In the genomic region with DNA sequence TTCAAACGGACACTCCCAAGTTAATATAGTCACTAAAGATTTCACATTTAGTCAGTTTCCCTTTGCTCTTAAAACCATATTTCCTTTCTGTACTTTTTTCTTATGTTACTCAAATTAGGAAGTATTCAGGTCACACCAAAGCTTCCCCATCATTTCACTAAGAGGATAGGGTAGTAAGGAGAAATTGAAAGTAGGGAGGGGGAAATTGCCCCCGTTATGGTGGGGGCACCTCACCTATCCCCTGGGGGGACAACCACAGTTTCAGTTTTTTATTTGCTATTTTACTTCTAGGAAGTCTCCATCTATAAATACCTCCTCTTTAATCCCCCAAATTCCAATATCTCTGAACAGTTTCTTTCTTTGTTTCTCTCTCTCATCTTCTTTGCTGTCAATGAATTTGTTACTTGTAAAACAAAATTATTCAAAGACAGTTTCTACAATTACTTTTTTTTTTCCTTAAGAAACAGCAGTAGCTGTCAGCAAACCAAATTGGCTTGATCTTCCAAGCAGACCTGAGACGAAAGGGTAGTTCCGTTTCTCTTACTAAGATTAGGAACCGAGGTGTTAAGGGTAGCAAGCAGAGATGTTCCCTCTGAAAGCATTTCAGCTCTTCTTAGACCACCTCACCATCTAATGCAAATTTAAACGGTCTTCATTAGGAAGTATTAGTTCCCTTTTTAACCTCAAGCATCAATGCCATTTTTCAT, we compare ENCODE assay signal across 15 cellular contexts.
DNase-seq lines count a peak whose midpoint lies in the region; ATAC-seq and TF ChIP-seq lines count a peak whose summit lies in the region.
"Had no signal": no experiment of that assay in that cellular context is flagged by ENCODE, and none has a peak within 500 bp of the region (broad histone marks: within the 10 kb centered on the region; RNA-seq: fewer than 3 reads in every experiment).

No MANE protein-coding gene starts in this region.

- H3K9me3 Mint-ChIP-seq in stimulated activated memory B cell treated with anti-CD40 and anti-IgM and Interleukin-4, amounts not matched to agents 10 μg/mL and 1 μg/mL and 100 μg/mL, for 72 hours = no peaks in the 10 kb centered on the region
- H3K9me3 Mint-ChIP-seq in CD14-positive monocyte = peaks cover 0 to 2% (median 0%) of the 10 kb centered on the region in 7 donors
- H3K9me3 Mint-ChIP-seq: activated T-cell treated with anti-CD3 and anti-CD28 coated beads, Interleukin-2, amount 50 U/mL, for 4 hours had no signal

- H3K9me3 ChIP-seq in transverse colon = no peaks in the 10 kb centered on the region

- no peaks in the 10 kb centered on the region for H3K36me3 ChIP-seq in brain microvascular endothelial cell (replicated peaks)
- no peaks in the 10 kb centered on the region for H3K36me3 ChIP-seq in transverse colon

- H3K4me1 Mint-ChIP-seq in stimulated activated memory B cell treated with anti-CD40 and anti-IgM and Interleukin-4, amounts not matched to agents 10 μg/mL and 1 μg/mL and 100 μg/mL, for 72 hours = peaks cover 37% of the 10 kb centered on the region
- H3K4me1 Mint-ChIP-seq in CD14-positive monocyte = peaks cover 20% of the 10 kb centered on the region

- no peaks in the 10 kb centered on the region for H3K4me1 ChIP-seq in transverse colon

- peaks cover 71% of the 10 kb centered on the region for H3K27me3 Mint-ChIP-seq in stimulated activated memory B cell treated with anti-CD40 and anti-IgM and Interleukin-4, amounts not matched to agents 10 μg/mL and 1 μg/mL and 100 μg/mL, for 72 hours
- peaks cover 0 to 3% (median 2%) of the 10 kb centered on the region in 3 donors for H3K27me3 Mint-ChIP-seq in CD14-positive monocyte (ENCODE audit: low read depth in 3 of 3)

- H3K27me3 ChIP-seq in brain microvascular endothelial cell (replicated peaks) (no peaks in the 10 kb centered on the region), transverse colon (no peaks in the 10 kb centered on the region)

- ATAC-seq in activated CD4-positive, CD25-positive, alpha-beta regulatory T cell treated with anti-CD3 and anti-CD28 coated beads, Interleukin-2, amount 50 U/mL, for 24 hours = peak; percentile 36 to 44
- ATAC-seq in GM21528 (IDR thresholded peaks at IDR 0.05; ENCODE audit: low FRiP score, unreplicated experiment) (peak; percentile 85), HG03135 (IDR thresholded peaks at IDR 0.05; ENCODE audit: unreplicated experiment) (peak; percentile 85)
- peak; percentile 95 for ATAC-seq in stimulated activated memory B cell treated with anti-CD40 and anti-IgM and Interleukin-4, amounts not matched to agents 10 μg/mL and 1 μg/mL and 100 μg/mL, for 72 hours
- ATAC-seq: sciatic nerve had no signal

- TF ChIP-seq CTCF in brain microvascular endothelial cell (IDR thresholded peaks at IDR 0.05; ENCODE audit: low read depth, low read length, missing control alignments) (no peak), transverse colon (IDR thresholded peaks at IDR 0.05) (no peak), CD14-positive monocyte (IDR thresholded peaks at IDR 0.05) (no peak)

- H3K4me3 ChIP-seq in brain microvascular endothelial cell (ENCODE audit: low read depth, low read length) = no peak overlapping the region
- no peak overlapping the region for H3K4me3 ChIP-seq in transverse colon
- H3K4me3 ChIP-seq: coronary artery, lung had no signal

- H3K27ac Mint-ChIP-seq in stimulated activated memory B cell treated with anti-CD40 and anti-IgM and Interleukin-4, amounts not matched to agents 10 μg/mL and 1 μg/mL and 100 μg/mL, for 72 hours = peak overlapping the region; percentile 77
- H3K27ac Mint-ChIP-seq in CD14-positive monocyte = no peak overlapping the region

- peak overlapping the region; percentile 32 for H3K4me3 Mint-ChIP-seq in stimulated activated memory B cell treated with anti-CD40 and anti-IgM and Interleukin-4, amounts not matched to agents 10 μg/mL and 1 μg/mL and 100 μg/mL, for 72 hours
- H3K4me3 Mint-ChIP-seq in CD14-positive monocyte = no peak overlapping the region
- H3K4me3 Mint-ChIP-seq: activated T-cell treated with anti-CD3 and anti-CD28 coated beads, Interleukin-2, amount 50 U/mL, for 4 hours had no signal

- in situ Hi-C loops in brain microvascular endothelial cell (cut with HindIII; ENCODE audit: low pct_ligation_motif_present, low sequenced_read_pairs) = no loop called here
- in situ Hi-C loops in transverse colon (cut with MboI; ENCODE audit: low pct_ligation_motif_present in 1 of 4, low pct_unique_long_range_greater_than_20kb in 1 of 4, low sequenced_read_pairs in 3 of 4) = no loop called here

- WGBS in transverse colon (ENCODE audit: low coverage in 1 of 2), 2 donors = 70% methylated on average over 5 to 6 of the region's 6 CpGs

- TF ChIP-seq EP300 in transverse colon (IDR thresholded peaks at IDR 0.05; ENCODE audit: low read depth) = no peak

- no peaks in the 10 kb centered on the region for H3K36me3 Mint-ChIP-seq in stimulated activated memory B cell treated with anti-CD40 and anti-IgM and Interleukin-4, amounts not matched to agents 10 μg/mL and 1 μg/mL and 100 μg/mL, for 72 hours
- H3K36me3 Mint-ChIP-seq in CD14-positive monocyte = no peaks in the 10 kb centered on the region

- TF ChIP-seq POLR2A in transverse colon (IDR thresholded peaks at IDR 0.05) = no peak

- H3K27ac ChIP-seq in brain microvascular endothelial cell (no peak overlapping the region), transverse colon (no peak overlapping the region)
- H3K27ac ChIP-seq: 22Rv1, coronary artery had no signal

- no peak for DNase-seq in activated CD4-positive, CD25-positive, alpha-beta regulatory T cell (lab: John Stamatoyannopoulos, UW)
- no peak for DNase-seq in brain microvascular endothelial cell
- no peak for DNase-seq in transverse colon
- no peak for DNase-seq in CD14-positive monocyte (ENCODE audit: low spot score)
- DNase-seq: activated T-cell treated with anti-CD3 and anti-CD28 coated beads, Interleukin-2, amount 50 U/mL, for 4 hours; GDM1; NCI-H345 had no signal

- intact Hi-C loops in transverse colon (cut with DNase I; ENCODE audit: low total_unique reads) (no loop called here), CD14-positive monocyte (cut with micrococcal nuclease) (no loop called here)

Comparison
In these comparisons a context has a peak if more than half of its experiments do, and no peak if none do; other contexts are left out.
1. ATAC-seq: peak in every context shown above with its lines; median percentile 95 in stimulated activated memory B cell treated with anti-CD40 and anti-IgM and Interleukin-4, amounts not matched to agents 10 μg/mL and 1 μg/mL and 100 μg/mL, for 72 hours; 85 in GM21528; 85 in HG03135; 40 in activated CD4-positive, CD25-positive, alpha-beta regulatory T cell treated with anti-CD3 and anti-CD28 coated beads, Interleukin-2, amount 50 U/mL, for 24 hours.